15 cellular contexts compared by ENCODE assay signal in genomic region chr1:61109910-61110309, GRCh38. TPM values are rescaled to one million over a fixed set of nuclear protein-coding genes. Genes with fewer than 3 reads are reported as not detected.
DNase-seq lines count a peak whose midpoint lies in the region; ATAC-seq, FAIRE-seq and TF ChIP-seq lines count a peak whose summit lies in the region.
"Had no signal": no experiment of that assay in that cellular context is flagged by ENCODE, and none has a peak within 500 bp of the region (broad histone marks: within the 10 kb centered on the region; RNA-seq: fewer than 3 reads in every experiment).

No MANE protein-coding gene starts in this region.

- TF ChIP-seq EP300 in K562 (IDR thresholded peaks at IDR 0.05; ENCODE audit: low read length) = no peak

- no peaks in the 10 kb centered on the region for H3K27me3 ChIP-seq in K562 (ENCODE audit: control insufficient read depth in 2 of 2, insufficient read depth in 2 of 2, low read length in 2 of 2)
- H3K27me3 ChIP-seq in CD8-positive, alpha-beta T cell (ENCODE audit: insufficient read depth, low read length) = no peaks in the 10 kb centered on the region

- TF ChIP-seq CTCF in K562 (IDR thresholded peaks at IDR 0.05 in 2 of 3, conservative IDR thresholded peaks at IDR 0.05 in 1 of 3; ENCODE audit: insufficient read depth in 2 of 3, low read depth in 1 of 3, low read length in 3 of 3) (no peak), mesothelial cell of epicardium (IDR thresholded peaks at IDR 0.05; ENCODE audit: unreplicated experiment) (no peak)
- no peak for TF ChIP-seq CTCF in CD8-positive, alpha-beta T cell (IDR thresholded peaks at IDR 0.05)

- peaks cover 8% of the 10 kb centered on the region for H3K9me3 Mint-ChIP-seq in mesothelial cell of epicardium
- peaks cover 3% of the 10 kb centered on the region for H3K9me3 Mint-ChIP-seq in CD8-positive, alpha-beta T cell

- no peak for TF ChIP-seq POLR2A in K562 (conservative IDR thresholded peaks at IDR 0.05)

- H2AFZ ChIP-seq in K562 (ENCODE audit: low read depth, low read length) = no peak overlapping the region
- H2AFZ ChIP-seq: GM23248 had no signal

- no peaks in the 10 kb centered on the region for H3K27me3 Mint-ChIP-seq in mesothelial cell of epicardium (ENCODE audit: low read depth)
- peaks cover 2% of the 10 kb centered on the region for H3K27me3 Mint-ChIP-seq in CD8-positive, alpha-beta T cell (ENCODE audit: low read depth)

- peaks cover 17% of the 10 kb centered on the region; the same call in 2 of the 3 replicates for H3K36me3 ChIP-seq in K562 (ENCODE audit: control insufficient read depth, insufficient read depth, low read length)
- no peaks in the 10 kb centered on the region for H3K36me3 ChIP-seq in CD8-positive, alpha-beta T cell (ENCODE audit: insufficient read depth, low read length)

- H3K36me3 Mint-ChIP-seq in mesothelial cell of epicardium = peaks cover 18% of the 10 kb centered on the region
- H3K36me3 Mint-ChIP-seq in CD8-positive, alpha-beta T cell = no peaks in the 10 kb centered on the region

- no peak overlapping the region for H3K4me3 ChIP-seq in K562
- H3K4me3 ChIP-seq in CD8-positive, alpha-beta T cell (ENCODE audit: low read depth, low read length) = no peak overlapping the region
- H3K4me3 ChIP-seq: A549, GM23248 had no signal

- peak overlapping the region; percentile 89 for H3K27ac Mint-ChIP-seq in mesothelial cell of epicardium
- H3K27ac Mint-ChIP-seq in CD8-positive, alpha-beta T cell = no peak overlapping the region

- BruUV-seq in K562 (replicated peaks; lab: Mats Ljungman, UMichigan) = no TSS peak

- no peak for FAIRE-seq in K562 (lab: Jason Lieb, UNC)
- FAIRE-seq: A549, H54 had no signal

- ATAC-seq in K562 = peak; percentile 53
- ATAC-seq in CD8-positive, alpha-beta T cell = no peak
- ATAC-seq: A549, HCT116 had no signal

- H3K9me1 ChIP-seq in K562 (ENCODE audit: control insufficient read depth, insufficient read depth, low read length) = no peaks in the 10 kb centered on the region

- intact Hi-C loops in K562 (cut with micrococcal nuclease) = no loop called here
- intact Hi-C loops in CD8-positive, alpha-beta T cell (cut with DNase I, micrococcal nuclease) = no loop called here

- H3K4me2 ChIP-seq in K562 (ENCODE audit: insufficient read depth, low read length) = no peak overlapping the region
- H3K4me2 ChIP-seq: A549 had no signal

- POLR2A ChIA-PET in HEK293T (lab: Yijun Ruan, JAX) (no interaction called here), K562 (lab: Yijun Ruan, JAX) (interaction anchor here (1.0 to 2.6 kb wide), 2 partner anchors 11 to 18 kb away, joined by 4 to 16 read pairs; no protein-coding TSS in a partner anchor)
- POLR2A ChIA-PET in CD8-positive, alpha-beta T cell (lab: Charles Lee) = no interaction called here

- no peaks in the 10 kb centered on the region for H4K20me1 ChIP-seq in K562 (replicated peaks; ENCODE audit: control insufficient read depth, insufficient read depth, low read length)

- H3K79me2 ChIP-seq in K562 (ENCODE audit: control insufficient read depth, insufficient read depth, low read length) = peaks cover 97% of the 10 kb centered on the region

- peaks cover 2 to 9% of the 10 kb centered on the region in 2 experiments; a peak in 4 of 5 replicates for H3K4me1 ChIP-seq in K562 (replicated peaks in 1 of 2; ENCODE audit: control insufficient read depth in 2 of 2, insufficient read depth in 2 of 2, low read length in 2 of 2)
- H3K4me1 ChIP-seq in CD8-positive, alpha-beta T cell (ENCODE audit: insufficient read depth, low read length) = no peaks in the 10 kb centered on the region

- in situ Hi-C loops in K562 (cut with MboI) = no loop called here

- DNase-seq in HEK293T (ENCODE audit: extremely low spot score) = no peak
- peak; percentile 35 for DNase-seq in RPMI8226
- no peak for DNase-seq in K562 (ENCODE audit: extremely low read depth in 1 of 4, low spot score in 3 of 4)
- no peak for DNase-seq in mesothelial cell of epicardium (ENCODE audit: low spot score in 2 of 2, unreplicated experiment in 2 of 2)
- no peak for DNase-seq in CD8-positive, alpha-beta T cell
- DNase-seq in SIG-M5 (lab: John Stamatoyannopoulos, UW) = no peak
- DNase-seq in mesenteric fat pad (ENCODE audit: low spot score) = no peak
- DNase-seq in effector CD4-positive, alpha-beta T cell = no peak
- DNase-seq: DMS53, GF-D8, GM23248, IMR-90 had no signal

- no peak overlapping the region for H3K9ac ChIP-seq in K562 (ENCODE audit: insufficient read depth in 1 of 2, low read depth in 2 of 2, low read length in 2 of 2)
- H3K9ac ChIP-seq: GM23248 had no signal

- H3K9me3 ChIP-seq in K562 (replicated peaks; ENCODE audit: control insufficient read depth, insufficient read depth, low read depth, low read length) = peaks cover 9% of the 10 kb centered on the region
- no peaks in the 10 kb centered on the region for H3K9me3 ChIP-seq in CD8-positive, alpha-beta T cell (ENCODE audit: low read length)

- peaks cover 34% of the 10 kb centered on the region for H3K4me1 Mint-ChIP-seq in mesothelial cell of epicardium
- peaks cover 6% of the 10 kb centered on the region for H3K4me1 Mint-ChIP-seq in CD8-positive, alpha-beta T cell (ENCODE audit: low read depth)

- H3K27ac ChIP-seq in K562 (ENCODE audit: extremely low read depth, low read depth, low read length) = peak overlapping the region; percentile 37; the same call in 1 of the 3 replicates
- no peak overlapping the region for H3K27ac ChIP-seq in CD8-positive, alpha-beta T cell (ENCODE audit: low read depth, low read length)
- H3K27ac ChIP-seq: A549, GM23248 had no signal

- H3K4me3 Mint-ChIP-seq in mesothelial cell of epicardium = no peak overlapping the region
- no peak overlapping the region for H3K4me3 Mint-ChIP-seq in CD8-positive, alpha-beta T cell

- CTCF ChIA-PET in HEK293T (lab: Yijun Ruan, JAX) (no interaction called here), K562 (lab: Yijun Ruan, JAX; ENCODE audit: low intra/inter-chr PET ratio) (no interaction called here)
- CTCF ChIA-PET in CD8-positive, alpha-beta T cell (lab: Charles Lee) = interaction anchor here (0.7 kb wide), 1 partner anchor 67 kb away, joined by 3 read pairs; no protein-coding TSS in a partner anchor

- no peak for TF ChIP-seq RAD21 in K562 (CRISPR knock-in tag; conservative IDR thresholded peaks at IDR 0.05 in 1 of 2, IDR thresholded peaks at IDR 0.05 in 1 of 2)

TF ChIP-seq in HEK293T, 16 proteins besides CTCF, POLR2A, EP300 and RAD21:
- TF ChIP-seq CTBP1 (IDR thresholded peaks at IDR 0.05; ENCODE audit: borderline replicate concordance) = peak; percentile 58; the same call in 1 of the 2 replicates
- TF ChIP-seq HDGF (IDR thresholded peaks at IDR 0.05; ENCODE audit: borderline replicate concordance) = no peak
- TF ChIP-seq ARNT (IDR thresholded peaks at IDR 0.05) = no peak
- peak; percentile 7; the same call in 1 of the 2 replicates for TF ChIP-seq ZNF384 (IDR thresholded peaks at IDR 0.05)
TF ChIP-seq in HEK293T: peak in this region for 2.

TF ChIP-seq in K562, 482 proteins besides CTCF, POLR2A, EP300 and RAD21:
- TF ChIP-seq TCF3 (CRISPR knock-in tag; IDR thresholded peaks at IDR 0.05) (no peak), ZNF316 (IDR thresholded peaks at IDR 0.05) (0 out of 2 replicates have a peak, but pooled peaks have one; percentile 21), ZNF239 (CRISPR knock-in tag; IDR thresholded peaks at IDR 0.05) (no peak)

RNA-seq across cellular contexts. Expression of gene NFIA, which starts 27.5 kb away (rescaled TPM):
- total RNA-seq in K562 (2011; cell fraction: chromatin; rRNA removed; ENCODE audit: low replicate concordance) = 64.5 and 151 TPM in 2 replicates
- 18.0 and 29.1 TPM in 2 replicates for total RNA-seq in K562 (2011; cell fraction: nucleolus; rRNA removed)
- 50.7 and 73.9 TPM in 2 replicates for total RNA-seq in K562 (2011; cell fraction: nucleoplasm; rRNA removed)
- total RNA-seq in K562 (2014; rRNA removed) = 6.5 and 9.5 TPM in 2 replicates
- 20.3 and 22.6 TPM in 2 replicates for total RNA-seq in K562 (2014; rRNA removed; fragmentation: Illumina TruSeq; extraction: Trizol)
- total RNA-seq in K562 (2015; rRNA removed; fragmentation: Illumina TruSeq; extraction: Trizol) = 16.1 and 16.2 TPM in 2 replicates
- total RNA-seq in K562 (2021) = 24.2 and 24.9 TPM in 2 replicates
- 9.8 and 11.5 TPM in 2 replicates for polyA plus RNA-seq in K562 (2011; rRNA removed)
- 12.0 and 15.8 TPM in 2 replicates for polyA plus RNA-seq in K562 (2011; cell fraction: cytosol; rRNA removed)
- polyA plus RNA-seq in K562 (2011; cell fraction: nucleus; rRNA removed) = 17.4 and 18.8 TPM in 2 replicates
- 3.9 and 4.2 TPM in 2 replicates for polyA plus RNA-seq in K562 (2012)
- 8.5 and 9.1 TPM in 2 replicates for polyA plus RNA-seq in K562 (2014; fragmentation: Illumina TruSeq; extraction: Trizol)
- polyA plus RNA-seq in K562 (2014; fragmentation: Nextera tagmentation; extraction: Ambion mirVana) = 10 to 100 TPM in 1 of 2 experiments, 1 to 10 TPM in 1; 5.3 to 10.1 TPM
- 7.0 and 8.6 TPM in 2 replicates for polyA plus RNA-seq in K562 (2014; rRNA removed)
- polyA minus RNA-seq in K562 (2011; rRNA and poly(A)+ RNA removed) = 37.6 and 46.6 TPM in 2 replicates
- polyA minus RNA-seq in K562 (2011; cell fraction: cytosol; rRNA and poly(A)+ RNA removed) = 14.5 and 18.2 TPM in 2 replicates
- 45.4 and 75.9 TPM in 2 replicates for polyA minus RNA-seq in K562 (2011; cell fraction: nucleus; rRNA and poly(A)+ RNA removed)
- total RNA-seq in mesothelial cell of epicardium = 152 to 163 TPM (median 162 TPM) in 3 replicates
- 1 to 10 TPM; 5.3 to 6.7 TPM for total RNA-seq in CD8-positive, alpha-beta T cell
- 111 TPM for total RNA-seq in mesenteric fat pad
